ENCODE assay signal across 32 cellular contexts in the genomic region with DNA sequence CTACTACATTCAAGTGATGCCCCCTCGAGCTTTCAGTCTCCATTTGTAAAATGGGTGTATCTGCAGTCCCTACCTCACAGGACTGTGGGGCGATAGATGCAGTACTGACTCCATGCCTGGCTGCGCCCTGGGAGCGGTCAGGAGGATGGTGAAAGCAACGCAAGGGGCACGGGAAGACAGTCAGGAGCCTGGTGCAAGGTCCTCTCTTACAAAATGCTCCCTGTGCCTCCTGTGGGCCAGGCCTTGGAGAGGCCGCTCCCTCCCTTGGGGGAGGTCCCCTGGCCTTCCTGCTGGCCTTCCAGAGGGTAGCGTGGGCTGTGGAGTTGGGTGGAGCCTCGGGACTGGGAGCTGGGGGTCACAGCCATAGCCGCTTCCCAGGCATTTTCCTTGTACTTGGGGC. TPM values are rescaled to one million over a fixed set of nuclear protein-coding genes. Genes with fewer than 3 reads are reported as not detected.
DNase-seq lines count a peak whose midpoint lies in the region; ATAC-seq and TF ChIP-seq lines count a peak whose summit lies in the region.
"Had no signal": no experiment of that assay in that cellular context is flagged by ENCODE, and none has a peak within 500 bp of the region (broad histone marks: within the 10 kb centered on the region; RNA-seq: fewer than 3 reads in every experiment).

No MANE protein-coding gene starts in this region.

- no peaks in the 10 kb centered on the region for H3K9me3 ChIP-seq in Panc1 (ENCODE audit: control insufficient read depth, insufficient read depth, low read depth, low read length)
- no peaks in the 10 kb centered on the region for H3K9me3 ChIP-seq in HAP-1
- no peaks in the 10 kb centered on the region for H3K9me3 ChIP-seq in endodermal cell (ENCODE audit: control insufficient read depth, low read length)
- H3K9me3 ChIP-seq: A549; BLaER1 treated with 17β-estradiol and CSF1 and Interleukin-3, amounts not matched to agents 10 nM and 100 nM; SJCRH30 had no signal

- POLR2A ChIA-PET in Panc1 (lab: Charles Lee) = no interaction called here

- no peaks in the 10 kb centered on the region for H3K4me1 ChIP-seq in Panc1 (ENCODE audit: control insufficient read depth, insufficient read depth, low read length)
- no peaks in the 10 kb centered on the region for H3K4me1 ChIP-seq in HAP-1
- no peaks in the 10 kb centered on the region for H3K4me1 ChIP-seq in endodermal cell (ENCODE audit: control insufficient read depth, insufficient read depth, low read length)
- H3K4me1 ChIP-seq: A549 had no signal

- H3K9me3 Mint-ChIP-seq in endothelial cell (ENCODE audit: unreplicated experiment) (no peaks in the 10 kb centered on the region), nephron progenitor cell (no peaks in the 10 kb centered on the region), endodermal cell (no peaks in the 10 kb centered on the region)
- H3K9me3 Mint-ChIP-seq in activated naive CD4-positive, alpha-beta T cell treated with anti-CD3 and anti-CD28 coated beads for 36 hours = no peaks in the 10 kb centered on the region
- H3K9me3 Mint-ChIP-seq: CD4-positive, alpha-beta T cell had no signal

- 93 to 96% methylated on average over 4 to 10 of the region's 10 CpGs for WGBS in endodermal cell (ENCODE audit: insufficient coverage in 1 of 2, insufficient read length in 1 of 2), 2 experiments

- H3K4me1 Mint-ChIP-seq in endothelial cell (ENCODE audit: unreplicated experiment) (peaks cover 25% of the 10 kb centered on the region), nephron progenitor cell (peaks cover 56% of the 10 kb centered on the region), endodermal cell (no peaks in the 10 kb centered on the region)
- H3K4me1 Mint-ChIP-seq in activated naive CD4-positive, alpha-beta T cell treated with anti-CD3 and anti-CD28 coated beads for 36 hours (ENCODE audit: low read depth) = peaks cover 14% of the 10 kb centered on the region

- no TSS peak for BruUV-seq in Panc1 (replicated peaks; lab: Mats Ljungman, UMichigan)

- H3K36me3 ChIP-seq in Panc1 (ENCODE audit: control insufficient read depth, insufficient read depth, low read length) (no peaks in the 10 kb centered on the region), HAP-1 (replicated peaks) (no peaks in the 10 kb centered on the region), endodermal cell (ENCODE audit: control insufficient read depth, insufficient read depth, low read length) (no peaks in the 10 kb centered on the region)
- H3K36me3 ChIP-seq: SJCRH30 had no signal

- H3K36me3 Mint-ChIP-seq in endothelial cell (ENCODE audit: low read depth, unreplicated experiment) (peaks cover 43% of the 10 kb centered on the region), nephron progenitor cell (ENCODE audit: low read depth) (no peaks in the 10 kb centered on the region), endodermal cell (ENCODE audit: low read depth) (no peaks in the 10 kb centered on the region)
- no peaks in the 10 kb centered on the region for H3K36me3 Mint-ChIP-seq in activated naive CD4-positive, alpha-beta T cell treated with anti-CD3 and anti-CD28 coated beads for 36 hours (ENCODE audit: low read depth)

- H3K27ac Mint-ChIP-seq in endothelial cell (ENCODE audit: unreplicated experiment) (no peak overlapping the region), nephron progenitor cell (peak overlapping the region; percentile 74), endodermal cell (no peak overlapping the region)
- H3K27ac Mint-ChIP-seq in activated naive CD4-positive, alpha-beta T cell treated with anti-CD3 and anti-CD28 coated beads for 36 hours = no peak overlapping the region
- H3K27ac Mint-ChIP-seq: CD4-positive, alpha-beta T cell had no signal

- H3K27me3 Mint-ChIP-seq in endothelial cell (ENCODE audit: unreplicated experiment) (peaks cover 8% of the 10 kb centered on the region), nephron progenitor cell (ENCODE audit: low read depth, poor library complexity) (peaks cover 8% of the 10 kb centered on the region), endodermal cell (ENCODE audit: insufficient read depth) (no peaks in the 10 kb centered on the region)
- H3K27me3 Mint-ChIP-seq in activated naive CD4-positive, alpha-beta T cell treated with anti-CD3 and anti-CD28 coated beads for 36 hours (ENCODE audit: low read depth) = no peaks in the 10 kb centered on the region
- H3K27me3 Mint-ChIP-seq: CD4-positive, alpha-beta T cell had no signal

- ATAC-seq in Panc1 = peak; percentile 32; the same call in 1 of the 2 replicates
- ATAC-seq: A549, K562, PC-3, Right ventricle myocardium inferior, SK-N-SH treated with all-trans-retinoic acid at 6 μM for 48 hours had no signal

- no peak for TF ChIP-seq CTCF in Panc1 (IDR thresholded peaks at IDR 0.05)
- TF ChIP-seq CTCF in endothelial cell (IDR thresholded peaks at IDR 0.05; ENCODE audit: unreplicated experiment) = no peak
- TF ChIP-seq CTCF in nephron progenitor cell (IDR thresholded peaks at IDR 0.05) = no peak
- no peak for TF ChIP-seq CTCF in endodermal cell (conservative IDR thresholded peaks at IDR 0.05)

- peak overlapping the region; percentile 25 for H3K4me3 Mint-ChIP-seq in endothelial cell (ENCODE audit: unreplicated experiment)
- H3K4me3 Mint-ChIP-seq in nephron progenitor cell = no peak overlapping the region
- H3K4me3 Mint-ChIP-seq in activated naive CD4-positive, alpha-beta T cell treated with anti-CD3 and anti-CD28 coated beads for 36 hours = no peak overlapping the region
- H3K4me3 Mint-ChIP-seq in endodermal cell = no peak overlapping the region
- H3K4me3 Mint-ChIP-seq: CD4-positive, alpha-beta T cell had no signal

- no peak overlapping the region for H3K4me3 ChIP-seq in Panc1 (ENCODE audit: low read depth in 2 of 2, low read length in 2 of 2)
- no peak overlapping the region for H3K4me3 ChIP-seq in HAP-1
- H3K4me3 ChIP-seq in endodermal cell (ENCODE audit: low read length) = no peak overlapping the region
- H3K4me3 ChIP-seq: A549; BLaER1 treated with 17β-estradiol and CSF1 and Interleukin-3, amounts not matched to agents 10 nM and 100 nM; K562; SJCRH30 had no signal

- intact Hi-C loops in Panc1 (cut with micrococcal nuclease; ENCODE audit: unreplicated experiment) = no loop called here
- intact Hi-C loops in activated naive CD4-positive, alpha-beta T cell treated with anti-CD3 and anti-CD28 coated beads for 36 hours (cut with micrococcal nuclease) = no loop called here

- CTCF ChIA-PET in Panc1 (lab: Charles Lee) = no interaction called here
- CTCF ChIA-PET in activated naive CD4-positive, alpha-beta T cell treated with anti-CD3 and anti-CD28 coated beads for 36 hours (lab: Charles Lee) = interaction anchor here (0.7 kb wide), 1 partner anchor 94 kb away, joined by 3 read pairs; no protein-coding TSS in a partner anchor

- in situ Hi-C loops in Panc1 (cut with HindIII; ENCODE audit: low pct_unique_long_range_greater_than_20kb, low sequenced_read_pairs) (no loop called here), HAP-1 (cut with MboI; ENCODE audit: low sequenced_read_pairs) (no loop called here)

- DNase-seq in Panc1 (ENCODE audit: low read depth, low spot score) (no peak), endothelial cell (ENCODE audit: low spot score) (no peak), nephron progenitor cell (no peak), HAP-1 (ENCODE audit: low spot score in 2 of 2) (no peak), GOT3 (lab: John Stamatoyannopoulos, UW) (no peak), endodermal cell (no peak)
- DNase-seq in activated naive CD4-positive, alpha-beta T cell treated with anti-CD3 and anti-CD28 coated beads for 36 hours = no peak
- DNase-seq: AML-193; CD4-positive, alpha-beta T cell; DMS53; Kasumi-1; MV-4-11; NCI-H1105; NCI-H146; NCI-H1930; NCI-H2107; NCI-H446; NCI-H524 treated with DMSO at 0.1 percent for 48 hours; NCI-H774; PC-3; SJCRH30 had no signal

- no peak overlapping the region for H3K9ac ChIP-seq in endodermal cell (ENCODE audit: extremely low read depth, low read length, poor library complexity, severe bottlenecking)

- H3K27ac ChIP-seq in Panc1 (ENCODE audit: low read length) (no peak overlapping the region), endodermal cell (ENCODE audit: low read depth, low read length) (no peak overlapping the region)
- H3K27ac ChIP-seq: A549; BLaER1 treated with 17β-estradiol and CSF1 and Interleukin-3, amounts not matched to agents 10 nM and 100 nM; SJCRH30 had no signal

- H3K27me3 ChIP-seq in Panc1 (ENCODE audit: control insufficient read depth, insufficient read depth, low read length) (no peaks in the 10 kb centered on the region), HAP-1 (ENCODE audit: low read depth) (no peaks in the 10 kb centered on the region), endodermal cell (ENCODE audit: control insufficient read depth, insufficient read depth, low read length, poor library complexity, severe bottlenecking) (no peaks in the 10 kb centered on the region)
- H3K27me3 ChIP-seq: BLaER1 treated with 17β-estradiol and CSF1 and Interleukin-3, amounts not matched to agents 10 nM and 100 nM; SJCRH30 had no signal

RNA-seq across cellular contexts. Expression of gene FAM151A, which starts 21.6 kb away (rescaled TPM):
- total RNA-seq in Panc1 (2021; ENCODE audit: unreplicated experiment) = not detected
- not detected for polyA plus RNA-seq in Panc1 (2012; ENCODE audit: insufficient read length)
- not detected for total RNA-seq in endothelial cell (ENCODE audit: unreplicated experiment)
- total RNA-seq in activated naive CD4-positive, alpha-beta T cell treated with anti-CD3 and anti-CD28 coated beads for 36 hours = not detected
- total RNA-seq in endodermal cell = not detected
- 0.11 TPM for polyA plus RNA-seq in endodermal cell (2013, experiment 1 of 2)
- polyA plus RNA-seq in endodermal cell (2013, experiment 2 of 2) = not detected
- total RNA-seq: CD4-positive, alpha-beta T cell; Daoy; H4; HT-29; K562; M059J; PC-3; RPMI7951; SJCRH30 had no signal
- polyA plus RNA-seq: A549, K562 had no signal

RNA-seq across cellular contexts. Expression of gene MROH7, which starts 39.9 kb away (rescaled TPM):
- total RNA-seq in Panc1 (2021; ENCODE audit: unreplicated experiment) (not detected), endothelial cell (ENCODE audit: unreplicated experiment) (3.3 TPM), endodermal cell (1 to 10 TPM in 1 of 2 donors, under 1 TPM in 1; 0.46 to 1.4 TPM)
- not detected for polyA plus RNA-seq in Panc1 (2012; ENCODE audit: insufficient read length)
- total RNA-seq in activated naive CD4-positive, alpha-beta T cell treated with anti-CD3 and anti-CD28 coated beads for 36 hours = under 1 TPM; 0.07 to 0.10 TPM
- polyA plus RNA-seq in endodermal cell (2013, experiment 1 of 2) = 0.32 TPM
- polyA plus RNA-seq in endodermal cell (2013, experiment 2 of 2) = 0.62 TPM
- total RNA-seq: Daoy, G401, H4, K562, M059J, PC-3, RPMI7951, SJCRH30 had no signal
- polyA plus RNA-seq: A549, K562 had no signal

RNA-seq across cellular contexts. Expression of gene ACOT11, which starts 53.7 kb away (rescaled TPM):
- 1.9 TPM for total RNA-seq in Panc1 (2021; ENCODE audit: unreplicated experiment)
- polyA plus RNA-seq in Panc1 (2012; ENCODE audit: insufficient read length) = 1.6 TPM
- total RNA-seq in endothelial cell (ENCODE audit: unreplicated experiment) = 35.6 TPM
- total RNA-seq in activated naive CD4-positive, alpha-beta T cell treated with anti-CD3 and anti-CD28 coated beads for 36 hours = 1 to 10 TPM; 1.1 to 1.2 TPM
- total RNA-seq in endodermal cell = 1 to 10 TPM; 5.6 to 6.0 TPM
- 1.5 TPM for polyA plus RNA-seq in endodermal cell (2013, experiment 1 of 2)
- polyA plus RNA-seq in endodermal cell (2013, experiment 2 of 2) = 1.2 TPM
